11 cellular contexts compared by ENCODE assay signal in genomic region chr1:93817819-93818569, GRCh38.
A peak's percentile ranks its signal among the peaks of the same experiment; 100 is the strongest.
DNase-seq lines count a peak whose midpoint lies in the region; ATAC-seq and TF ChIP-seq lines count a peak whose summit lies in the region.
"Had no signal": no experiment of that assay in that cellular context is flagged by ENCODE, and none has a peak within 500 bp of the region (broad histone marks: within the 10 kb centered on the region; RNA-seq: fewer than 3 reads in every experiment).

No MANE protein-coding gene starts in this region.

- no peaks in the 10 kb centered on the region for H3K27me3 Mint-ChIP-seq in activated naive CD8-positive, alpha-beta T cell treated with anti-CD3 and anti-CD28 coated beads, Interleukin-2, amount 50 U/mL, for 24 hours
- H3K27me3 Mint-ChIP-seq in nephron (ENCODE audit: low read depth), result peaks cover 3% of the 10 kb centered on the region
- H3K27me3 Mint-ChIP-seq: activated naive CD8-positive, alpha-beta T cell had no signal

- ATAC-seq in GM18498 (IDR thresholded peaks at IDR 0.05; ENCODE audit: unreplicated experiment) (peak; percentile 56), GM18511 (IDR thresholded peaks at IDR 0.05; ENCODE audit: unreplicated experiment) (no peak), HG02840 (IDR thresholded peaks at IDR 0.05; ENCODE audit: low FRiP score, unreplicated experiment) (no peak)
- ATAC-seq in activated naive CD8-positive, alpha-beta T cell treated with anti-CD3 and anti-CD28 coated beads, Interleukin-2, amount 50 U/mL, for 24 hours, result peak; percentile 55
- ATAC-seq: GM23338 had no signal

- in situ Hi-C loops in GM13976 (cut with MboI; ENCODE audit: low sequenced_read_pairs, unreplicated experiment), result no loop called here

- peaks cover 20% of the 10 kb centered on the region for H3K4me1 Mint-ChIP-seq in activated naive CD8-positive, alpha-beta T cell treated with anti-CD3 and anti-CD28 coated beads, Interleukin-2, amount 50 U/mL, for 24 hours
- peaks cover 54% of the 10 kb centered on the region for H3K4me1 Mint-ChIP-seq in nephron

- no peaks in the 10 kb centered on the region for H3K9me3 Mint-ChIP-seq in activated naive CD8-positive, alpha-beta T cell treated with anti-CD3 and anti-CD28 coated beads, Interleukin-2, amount 50 U/mL, for 24 hours
- no peaks in the 10 kb centered on the region for H3K9me3 Mint-ChIP-seq in nephron
- H3K9me3 Mint-ChIP-seq: GM23338 had no signal

- no peak overlapping the region for H3K4me3 Mint-ChIP-seq in activated naive CD8-positive, alpha-beta T cell treated with anti-CD3 and anti-CD28 coated beads, Interleukin-2, amount 50 U/mL, for 24 hours
- no peak overlapping the region for H3K4me3 Mint-ChIP-seq in nephron
- H3K4me3 Mint-ChIP-seq: activated naive CD8-positive, alpha-beta T cell; GM23338 had no signal

- no peak overlapping the region for H3K27ac Mint-ChIP-seq in activated naive CD8-positive, alpha-beta T cell treated with anti-CD3 and anti-CD28 coated beads, Interleukin-2, amount 50 U/mL, for 24 hours
- H3K27ac Mint-ChIP-seq in nephron, result peak overlapping the region; percentile 85 to 88 (median 85)
- H3K27ac Mint-ChIP-seq: activated naive CD8-positive, alpha-beta T cell; GM23338 had no signal

- no peaks in the 10 kb centered on the region for H3K36me3 Mint-ChIP-seq in activated naive CD8-positive, alpha-beta T cell treated with anti-CD3 and anti-CD28 coated beads, Interleukin-2, amount 50 U/mL, for 24 hours (ENCODE audit: low read depth)
- H3K36me3 Mint-ChIP-seq in nephron (ENCODE audit: low read depth), result no peaks in the 10 kb centered on the region
- H3K36me3 Mint-ChIP-seq: activated naive CD8-positive, alpha-beta T cell had no signal

- TF ChIP-seq CTCF in nephron (IDR thresholded peaks at IDR 0.05; ENCODE audit: unreplicated experiment in 3 of 3) (no peak), GM13976 (IDR thresholded peaks at IDR 0.05; ENCODE audit: borderline replicate concordance, control extremely low read depth, extremely low read depth, insufficient read depth, missing control alignments) (no peak)

- DNase-seq in Kasumi-1 (lab: John Stamatoyannopoulos, UW) (peak; percentile 11 to 21), GM13976 (ENCODE audit: low spot score) (no peak), putamen (ENCODE audit: low spot score) (no peak)
- peak; percentile 10 for DNase-seq in activated naive CD8-positive, alpha-beta T cell treated with anti-CD3 and anti-CD28 coated beads, Interleukin-2, amount 50 U/mL, for 24 hours
- DNase-seq: NCI-H2227 treated with DMSO at 0.1 percent for 48 hours had no signal

Comparison
In these comparisons a context has a peak if more than half of its experiments do, and no peak if none do; other contexts are left out.
1. ATAC-seq: peak in GM18498 (single experiment) and activated naive CD8-positive, alpha-beta T cell treated with anti-CD3 and anti-CD28 coated beads, Interleukin-2, amount 50 U/mL, for 24 hours (single experiment); none in GM18511 (single experiment) and HG02840 (single experiment).
2. DNase-seq: peak in Kasumi-1 (2 of 2) and activated naive CD8-positive, alpha-beta T cell treated with anti-CD3 and anti-CD28 coated beads, Interleukin-2, amount 50 U/mL, for 24 hours (single experiment); none in GM13976 (single experiment) and putamen (single experiment).